ENCODE assay signal across 21 cellular contexts in the genomic region with DNA sequence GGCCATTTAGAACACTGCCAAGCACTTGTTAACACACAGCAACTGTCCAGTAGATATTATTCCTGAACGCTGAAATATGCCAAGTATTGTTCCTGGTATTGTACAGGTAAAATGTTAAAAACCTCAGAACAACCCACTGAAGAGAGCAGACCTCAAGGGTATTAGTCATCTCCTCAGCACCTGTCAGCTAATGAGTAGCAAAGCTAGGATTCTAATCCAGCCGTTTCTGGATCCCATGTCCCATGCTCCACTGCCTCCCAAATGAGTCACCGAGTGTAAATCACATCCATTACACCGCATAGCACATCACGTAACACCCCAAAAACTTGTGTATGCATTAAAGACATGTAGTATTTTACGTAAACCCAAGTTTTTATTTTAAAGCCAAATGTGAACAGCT.
A peak's percentile ranks its signal among the peaks of the same experiment; 100 is the strongest.
DNase-seq lines count a peak whose midpoint lies in the region; ATAC-seq, FAIRE-seq and TF ChIP-seq lines count a peak whose summit lies in the region.
"Had no signal": no experiment of that assay in that cellular context is flagged by ENCODE, and none has a peak within 500 bp of the region (broad histone marks: within the 10 kb centered on the region; RNA-seq: fewer than 3 reads in every experiment).

No MANE protein-coding gene starts in this region.

- no peak for TF ChIP-seq CTCF in HepG2 (CRISPR knock-in tag; IDR thresholded peaks at IDR 0.05)
- TF ChIP-seq CTCF in right lobe of liver (IDR thresholded peaks at IDR 0.05): no peak
- TF ChIP-seq CTCF in spleen (IDR thresholded peaks at IDR 0.05 in 8 of 11, conservative IDR thresholded peaks at IDR 0.05 in 3 of 11): no peak

- no peak overlapping the region for H3K9ac ChIP-seq in HepG2 (ENCODE audit: insufficient read depth, low read depth, low read length)

- H3K36me3 ChIP-seq in HepG2 (replicated peaks in 1 of 2; ENCODE audit: control insufficient read depth in 1 of 2, insufficient read depth in 2 of 2, low read length in 2 of 2) (no peaks in the 10 kb centered on the region), right lobe of liver (no peaks in the 10 kb centered on the region), spleen (no peaks in the 10 kb centered on the region)
- H3K36me3 ChIP-seq: left ventricle myocardium inferior, stomach, vagina had no signal

- WGBS in HepG2 (ENCODE audit: low lambda C conversion rate): under 1% methylated on average over 6 of the region's 6 CpGs
- 72% methylated on average over 6 of the region's 6 CpGs for WGBS in right lobe of liver (ENCODE audit: insufficient coverage, low coverage, low lambda C conversion rate, missing lambda C conversion rate)
- WGBS in spleen, 5 donors: 85 to 88% (median 87%) methylated on average over 6 of the region's 6 CpGs

- H3K27ac ChIP-seq in HepG2 (ENCODE audit: extremely low read length, insufficient read depth, low read length): no peak overlapping the region
- no peak overlapping the region for H3K27ac ChIP-seq in right lobe of liver
- no peak overlapping the region for H3K27ac ChIP-seq in spleen
- H3K27ac ChIP-seq: left ventricle myocardium inferior, stomach, vagina had no signal

- no peaks in the 10 kb centered on the region for H3K27me3 ChIP-seq in HepG2 (ENCODE audit: control insufficient read depth in 1 of 2, insufficient read depth in 2 of 2, low read length in 2 of 2)
- H3K27me3 ChIP-seq in right lobe of liver: no peaks in the 10 kb centered on the region
- H3K27me3 ChIP-seq in spleen (replicated peaks in 1 of 7): no peaks in the 10 kb centered on the region
- H3K27me3 ChIP-seq: stomach, vagina had no signal

- in situ Hi-C loops in HepG2 (cut with HindIII; ENCODE audit: extremely low pct_ligation_motif_present, low pct_unique_long_range_greater_than_20kb): no loop called here

- H3K4me1 ChIP-seq in HepG2 (ENCODE audit: insufficient read depth, low read length): no peaks in the 10 kb centered on the region
- H3K4me1 ChIP-seq in right lobe of liver: no peaks in the 10 kb centered on the region
- H3K4me1 ChIP-seq in spleen: no peaks in the 10 kb centered on the region
- H3K4me1 ChIP-seq: left ventricle myocardium inferior, stomach, vagina had no signal

- TF ChIP-seq RAD21 in HepG2 (CRISPR knock-in tag; IDR thresholded peaks at IDR 0.05): no peak

- no peak for TF ChIP-seq POLR2A in HepG2 (IDR thresholded peaks at IDR 0.05; ENCODE audit: insufficient read depth in 1 of 2, low read depth in 2 of 2, low read length in 2 of 2)
- TF ChIP-seq POLR2A in right lobe of liver (IDR thresholded peaks at IDR 0.05): no peak
- TF ChIP-seq POLR2A in spleen (IDR thresholded peaks at IDR 0.05): no peak

- CTCF ChIA-PET in HepG2 (lab: Yijun Ruan, JAX; ENCODE audit: low intra/inter-chr PET ratio, low total read pairs): no interaction called here

- POLR2A ChIA-PET in HepG2 (lab: Yijun Ruan, JAX): no interaction called here

- intact Hi-C loops in HepG2 (cut with micrococcal nuclease; ENCODE audit: unreplicated experiment): no loop called here
- intact Hi-C loops in right lobe of liver (cut with DNase I): no loop called here
- intact Hi-C loops in spleen (cut with DNase I; ENCODE audit: low total_unique reads): no loop called here

- ATAC-seq in HepG2: no peak
- ATAC-seq in right lobe of liver: no peak
- ATAC-seq in esophagus mucosa: peak; percentile 85
- ATAC-seq in HG03175 (IDR thresholded peaks at IDR 0.05; ENCODE audit: unreplicated experiment): no peak
- ATAC-seq: sciatic nerve had no signal

- H3K9me3 ChIP-seq in HepG2 (ENCODE audit: low read length) (no peaks in the 10 kb centered on the region), right lobe of liver (no peaks in the 10 kb centered on the region), spleen (no peaks in the 10 kb centered on the region)
- H3K9me3 ChIP-seq: left ventricle myocardium inferior, stomach, vagina had no signal

- H3K4me3 ChIP-seq in HepG2 (replicated peaks in 1 of 3; ENCODE audit: insufficient read depth in 1 of 3, low read depth in 2 of 3, low read length in 3 of 3) (no peak overlapping the region), right lobe of liver (no peak overlapping the region), spleen (no peak overlapping the region)
- H3K4me3 ChIP-seq: left ventricle myocardium inferior, stomach, vagina had no signal

- no peak for TF ChIP-seq EP300 in HepG2 (IDR thresholded peaks at IDR 0.05; ENCODE audit: low read depth in 2 of 2, low read length in 2 of 2)
- no peak for TF ChIP-seq EP300 in HepG2 (CRISPR knock-in tag; IDR thresholded peaks at IDR 0.05; ENCODE audit: borderline replicate concordance)

- no peaks in the 10 kb centered on the region for H3K79me2 ChIP-seq in HepG2 (ENCODE audit: insufficient read depth, low read length)

- no peak overlapping the region for H3K4me2 ChIP-seq in HepG2 (ENCODE audit: low read depth, low read length)

- DNase-seq in HepG2 (ENCODE audit: low spot score) (no peak), right lobe of liver (no peak), NCI-H526 (lab: John Stamatoyannopoulos, UW) (peak; percentile 94 to 95), mesenteric fat pad (ENCODE audit: low spot score) (no peak), spleen (no peak)
- DNase-seq in effector CD8-positive, alpha-beta T cell (lab: John Stamatoyannopoulos, UW): no peak
- DNase-seq: activated CD4-positive, CD25-positive, alpha-beta regulatory T cell treated with anti-CD3 and anti-CD28 coated beads, Interleukin-2, amount 50 U/mL, for 72 hours; activated gamma-delta T cell; amygdala; CD4-positive, alpha-beta memory T cell; cerebellar nuclear complex; IMR-90; left ventricle myocardium inferior; MV-4-11; NCI-H446; stimulated activated CD4-positive, alpha-beta T cell treated with anti-CD3 and anti-CD28 coated beads, Interleukin-2, amount 100 ng/mL, for 24 hours; stomach had no signal

- H2AFZ ChIP-seq in HepG2 (ENCODE audit: low read length): no peak overlapping the region

- BruUV-seq in HepG2 (replicated peaks; lab: Mats Ljungman, UMichigan): no TSS peak

- no peaks in the 10 kb centered on the region for H4K20me1 ChIP-seq in HepG2 (ENCODE audit: insufficient read depth, low read length)

- FAIRE-seq in HepG2 (lab: Jason Lieb, UNC): no peak

TF ChIP-seq in HepG2, 621 proteins besides CTCF, POLR2A, EP300 and RAD21:
- no peak for TF ChIP-seq ARNT2 (CRISPR knock-in tag; IDR thresholded peaks at IDR 0.05; ENCODE audit: low read depth)
- TF ChIP-seq, protein P1, sequence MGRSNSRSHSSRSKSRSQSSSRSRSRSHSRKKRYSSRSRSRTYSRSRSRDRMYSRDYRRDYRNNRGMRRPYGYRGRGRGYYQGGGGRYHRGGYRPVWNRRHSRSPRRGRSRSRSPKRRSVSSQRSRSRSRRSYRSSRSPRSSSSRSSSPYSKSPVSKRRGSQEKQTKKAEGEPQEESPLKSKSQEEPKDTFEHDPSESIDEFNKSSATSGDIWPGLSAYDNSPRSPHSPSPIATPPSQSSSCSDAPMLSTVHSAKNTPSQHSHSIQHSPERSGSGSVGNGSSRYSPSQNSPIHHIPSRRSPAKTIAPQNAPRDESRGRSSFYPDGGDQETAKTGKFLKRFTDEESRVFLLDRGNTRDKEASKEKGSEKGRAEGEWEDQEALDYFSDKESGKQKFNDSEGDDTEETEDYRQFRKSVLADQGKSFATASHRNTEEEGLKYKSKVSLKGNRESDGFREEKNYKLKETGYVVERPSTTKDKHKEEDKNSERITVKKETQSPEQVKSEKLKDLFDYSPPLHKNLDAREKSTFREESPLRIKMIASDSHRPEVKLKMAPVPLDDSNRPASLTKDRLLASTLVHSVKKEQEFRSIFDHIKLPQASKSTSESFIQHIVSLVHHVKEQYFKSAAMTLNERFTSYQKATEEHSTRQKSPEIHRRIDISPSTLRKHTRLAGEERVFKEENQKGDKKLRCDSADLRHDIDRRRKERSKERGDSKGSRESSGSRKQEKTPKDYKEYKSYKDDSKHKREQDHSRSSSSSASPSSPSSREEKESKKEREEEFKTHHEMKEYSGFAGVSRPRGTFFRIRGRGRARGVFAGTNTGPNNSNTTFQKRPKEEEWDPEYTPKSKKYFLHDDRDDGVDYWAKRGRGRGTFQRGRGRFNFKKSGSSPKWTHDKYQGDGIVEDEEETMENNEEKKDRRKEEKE (IDR thresholded peaks at IDR 0.05): no peak
- TF ChIP-seq, protein P2, sequence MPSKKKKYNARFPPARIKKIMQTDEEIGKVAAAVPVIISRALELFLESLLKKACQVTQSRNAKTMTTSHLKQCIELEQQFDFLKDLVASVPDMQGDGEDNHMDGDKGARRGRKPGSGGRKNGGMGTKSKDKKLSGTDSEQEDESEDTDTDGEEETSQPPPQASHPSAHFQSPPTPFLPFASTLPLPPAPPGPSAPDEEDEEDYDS (CRISPR knock-in tag; IDR thresholded peaks at IDR 0.05): no peak
- TF ChIP-seq ZNF556 (CRISPR knock-in tag; IDR thresholded peaks at IDR 0.05; ENCODE audit: borderline replicate concordance): no peak
- 0 out of 2 replicates have a peak, but pooled peaks have one; percentile 1 for TF ChIP-seq CREB1 (IDR thresholded peaks at IDR 0.05)
- no peak for TF ChIP-seq CREB1 (CRISPR knock-in tag; IDR thresholded peaks at IDR 0.05)

Comparison
In these comparisons a context has a peak if more than half of its experiments do, and no peak if none do; other contexts are left out.
1. DNase-seq: peak in NCI-H526 (2 of 2); none in HepG2 (single experiment), right lobe of liver (0 of 3), mesenteric fat pad (single experiment), spleen (single experiment) and effector CD8-positive, alpha-beta T cell (single experiment).